Comparison of ENCODE assay signal across 27 cellular contexts in genomic region chr6:85456782-85457181, GRCh38. TPM values are rescaled to one million over a fixed set of nuclear protein-coding genes. Genes with fewer than 3 reads are reported as not detected.
DNase-seq lines count a peak whose midpoint lies in the region; ATAC-seq and TF ChIP-seq lines count a peak whose summit lies in the region.
"Had no signal": no experiment of that assay in that cellular context is flagged by ENCODE, and none has a peak within 500 bp of the region (broad histone marks: within the 10 kb centered on the region; RNA-seq: fewer than 3 reads in every experiment).

No MANE protein-coding gene starts in this region.

- POLR2A ChIA-PET in activated CD4-positive, alpha-beta T cell treated with anti-CD3 and anti-CD28 coated beads for 36 hours (lab: Charles Lee), result no interaction called here

- no peaks in the 10 kb centered on the region for H3K27me3 Mint-ChIP-seq in activated CD4-positive, alpha-beta T cell treated with anti-CD3 and anti-CD28 coated beads, Interleukin-2, amount 10 ng/mL, durations not matched to agents 24 days and 14 days
- H3K27me3 Mint-ChIP-seq in activated CD4-positive, alpha-beta T cell treated with anti-CD3 and anti-CD28 coated beads for 36 hours, result peaks cover 19% of the 10 kb centered on the region

- H3K4me3 ChIP-seq in fibroblast of lung (replicated peaks in 1 of 4; ENCODE audit: control extremely low read depth in 1 of 4, insufficient read depth in 1 of 4, low read depth in 3 of 4, low read length in 4 of 4) (no peak overlapping the region), thyroid gland (replicated peaks in 1 of 3) (no peak overlapping the region)
- H3K4me3 ChIP-seq: A549, GM23248, SJCRH30, stomach, upper lobe of left lung had no signal

- H3K27me3 ChIP-seq in fibroblast of lung (ENCODE audit: control insufficient read depth, insufficient read depth, low read length), result no peaks in the 10 kb centered on the region
- H3K27me3 ChIP-seq in thyroid gland, result no peaks in the 10 kb centered on the region
- H3K27me3 ChIP-seq: SJCRH30, stomach, upper lobe of left lung had no signal

- in situ Hi-C loops in GM13977 (cut with MboI; ENCODE audit: low pct_unique_long_range_greater_than_20kb, low sequenced_read_pairs, unreplicated experiment), result no loop called here

- ATAC-seq in activated CD4-positive, alpha-beta T cell treated with anti-CD3 and anti-CD28 coated beads for 36 hours, result no peak
- no peak for ATAC-seq in GM21447 (IDR thresholded peaks at IDR 0.05; ENCODE audit: unreplicated experiment)
- ATAC-seq: A549, HepG2, left colon had no signal

- H3K4me3 Mint-ChIP-seq in activated CD4-positive, alpha-beta T cell treated with anti-CD3 and anti-CD28 coated beads, Interleukin-2, amount 10 ng/mL, durations not matched to agents 24 days and 14 days, result no peak overlapping the region
- no peak overlapping the region for H3K4me3 Mint-ChIP-seq in activated CD4-positive, alpha-beta T cell treated with anti-CD3 and anti-CD28 coated beads for 36 hours
- H3K4me3 Mint-ChIP-seq: activated naive CD4-positive, alpha-beta T cell treated with anti-CD3 and anti-CD28 coated beads, Interleukin-2, amount 10 ng/mL, durations not matched to agents 7 days and 5 days had no signal

- TF ChIP-seq POLR2A in thyroid gland (IDR thresholded peaks at IDR 0.05), result no peak

- CTCF ChIA-PET in activated CD4-positive, alpha-beta T cell treated with anti-CD3 and anti-CD28 coated beads for 36 hours (lab: Charles Lee), result interaction anchor here (1.0 kb wide), 1 partner anchor 16 kb away, joined by 3 read pairs; no protein-coding TSS in a partner anchor

- TF ChIP-seq CTCF in fibroblast of lung (conservative IDR thresholded peaks at IDR 0.05 in 1 of 2, IDR thresholded peaks at IDR 0.05 in 1 of 2; ENCODE audit: low read depth in 1 of 2, low read length in 2 of 2), result no peak
- no peak for TF ChIP-seq CTCF in thyroid gland (IDR thresholded peaks at IDR 0.05)
- TF ChIP-seq CTCF in GM13977 (IDR thresholded peaks at IDR 0.05; ENCODE audit: extremely low read depth, insufficient read depth, missing control alignments), result no peak

- no peak overlapping the region for H3K9ac ChIP-seq in fibroblast of lung (ENCODE audit: insufficient read depth, low read length)
- H3K9ac ChIP-seq: GM23248 had no signal

- no peak for DNase-seq in activated CD4-positive, alpha-beta T cell treated with anti-CD3 and anti-CD28 coated beads, Interleukin-2, amount 10 ng/mL, durations not matched to agents 24 days and 14 days
- no peak for DNase-seq in activated CD4-positive, alpha-beta T cell treated with anti-CD3 and anti-CD28 coated beads for 36 hours
- DNase-seq in RPMI8226 (peak; percentile 24), fibroblast of lung (ENCODE audit: low read depth in 2 of 2) (no peak), thyroid gland (no peak), DMS53 (lab: John Stamatoyannopoulos, UW) (no peak), GM13977 (ENCODE audit: low spot score) (no peak)
- DNase-seq: activated CD4-positive, alpha-beta T cell treated with anti-CD3 and anti-CD28 coated beads, Interleukin-2, amount 50 U/mL, for 48 hours; activated naive CD4-positive, alpha-beta T cell treated with anti-CD3 and anti-CD28 coated beads, Interleukin-2, amount 10 ng/mL, durations not matched to agents 7 days and 5 days; DMS 273 treated with DMSO at 0.1 percent for 48 hours; erythroblast; glutamatergic neuron; GM23248; left colon; midbrain; NCI-H1436; NCI-H69; SJCRH30; stimulated activated CD4-positive, alpha-beta T cell treated with anti-CD3 and anti-CD28 coated beads, Interleukin-1b, Interleukin-23, amount 100 ng/mL, for 48 hours; stomach; upper lobe of left lung had no signal

- intact Hi-C loops in activated CD4-positive, alpha-beta T cell treated with anti-CD3 and anti-CD28 coated beads, Interleukin-2, amount 10 ng/mL, durations not matched to agents 24 days and 14 days (cut with micrococcal nuclease), result no loop called here
- intact Hi-C loops in activated CD4-positive, alpha-beta T cell treated with anti-CD3 and anti-CD28 coated beads for 36 hours (cut with DNase I, micrococcal nuclease), result no loop called here
- intact Hi-C loops in thyroid gland (cut with DNase I), result no loop called here

- no peaks in the 10 kb centered on the region for H4K20me1 ChIP-seq in fibroblast of lung (ENCODE audit: control insufficient read depth, extremely low read depth, insufficient read depth, low read length)

- WGBS in thyroid gland, 2 donors, result 92 to 96% methylated on average over 4 of the region's 4 CpGs

- H3K4me1 Mint-ChIP-seq in activated CD4-positive, alpha-beta T cell treated with anti-CD3 and anti-CD28 coated beads, Interleukin-2, amount 10 ng/mL, durations not matched to agents 24 days and 14 days, result peaks cover 83% of the 10 kb centered on the region
- H3K4me1 Mint-ChIP-seq in activated CD4-positive, alpha-beta T cell treated with anti-CD3 and anti-CD28 coated beads for 36 hours, result peaks cover 73% of the 10 kb centered on the region

- H3K36me3 Mint-ChIP-seq in activated CD4-positive, alpha-beta T cell treated with anti-CD3 and anti-CD28 coated beads, Interleukin-2, amount 10 ng/mL, durations not matched to agents 24 days and 14 days (ENCODE audit: low read depth), result peaks cover 39% of the 10 kb centered on the region
- no peaks in the 10 kb centered on the region for H3K36me3 Mint-ChIP-seq in activated CD4-positive, alpha-beta T cell treated with anti-CD3 and anti-CD28 coated beads for 36 hours (ENCODE audit: low read depth)
- H3K36me3 Mint-ChIP-seq: activated naive CD4-positive, alpha-beta T cell treated with anti-CD3 and anti-CD28 coated beads, Interleukin-2, amount 10 ng/mL, durations not matched to agents 7 days and 5 days; CD14-positive monocyte had no signal

- peaks cover 88% of the 10 kb centered on the region for H3K79me2 ChIP-seq in fibroblast of lung (ENCODE audit: control insufficient read depth, insufficient read depth, low read length)

- H3K9me3 ChIP-seq in fibroblast of lung (ENCODE audit: control insufficient read depth, insufficient read depth, low read depth, low read length) (no peaks in the 10 kb centered on the region), thyroid gland (no peaks in the 10 kb centered on the region)
- H3K9me3 ChIP-seq: A549, SJCRH30, stomach, upper lobe of left lung had no signal

- H3K27ac ChIP-seq in fibroblast of lung (ENCODE audit: insufficient read depth, low read length) (no peak overlapping the region), thyroid gland (peak overlapping the region; percentile 31 to 87 (median 76))
- H3K27ac ChIP-seq: A549, GM23248, SJCRH30, upper lobe of left lung had no signal

- H3K4me1 ChIP-seq in fibroblast of lung (ENCODE audit: control insufficient read depth, extremely low read depth, insufficient read depth, low read length), result peaks cover 41% of the 10 kb centered on the region
- H3K4me1 ChIP-seq in thyroid gland, result peaks cover 53 to 71% of the 10 kb centered on the region in 2 donors

- H3K4me2 ChIP-seq in fibroblast of lung (ENCODE audit: extremely low read depth, insufficient read depth, low read length), result peak overlapping the region; percentile 5
- H3K4me2 ChIP-seq: A549 had no signal

- H2AFZ ChIP-seq in fibroblast of lung (ENCODE audit: low read length), result no peak overlapping the region
- H2AFZ ChIP-seq: GM23248 had no signal

- H3K27ac Mint-ChIP-seq in activated CD4-positive, alpha-beta T cell treated with anti-CD3 and anti-CD28 coated beads, Interleukin-2, amount 10 ng/mL, durations not matched to agents 24 days and 14 days, result peak overlapping the region; percentile 55
- no peak overlapping the region for H3K27ac Mint-ChIP-seq in activated CD4-positive, alpha-beta T cell treated with anti-CD3 and anti-CD28 coated beads for 36 hours
- H3K27ac Mint-ChIP-seq: activated naive CD4-positive, alpha-beta T cell treated with anti-CD3 and anti-CD28 coated beads, Interleukin-2, amount 10 ng/mL, durations not matched to agents 7 days and 5 days; CD14-positive monocyte had no signal

- H3K9me3 Mint-ChIP-seq in activated CD4-positive, alpha-beta T cell treated with anti-CD3 and anti-CD28 coated beads, Interleukin-2, amount 10 ng/mL, durations not matched to agents 24 days and 14 days, result no peaks in the 10 kb centered on the region
- no peaks in the 10 kb centered on the region for H3K9me3 Mint-ChIP-seq in activated CD4-positive, alpha-beta T cell treated with anti-CD3 and anti-CD28 coated beads for 36 hours (ENCODE audit: low read depth)
- H3K9me3 Mint-ChIP-seq: activated naive CD4-positive, alpha-beta T cell treated with anti-CD3 and anti-CD28 coated beads, Interleukin-2, amount 10 ng/mL, durations not matched to agents 7 days and 5 days had no signal

- H3K36me3 ChIP-seq in fibroblast of lung (ENCODE audit: control insufficient read depth, insufficient read depth, low read length) (no peaks in the 10 kb centered on the region), thyroid gland (no peaks in the 10 kb centered on the region)
- H3K36me3 ChIP-seq: SJCRH30, stomach, upper lobe of left lung had no signal

RNA-seq across cellular contexts. Expression of gene NT5E, which starts 6.9 kb away (rescaled TPM):
- total RNA-seq in activated CD4-positive, alpha-beta T cell treated with anti-CD3 and anti-CD28 coated beads, Interleukin-2, amount 10 ng/mL, durations not matched to agents 24 days and 14 days, result 14.8 and 15.2 TPM in 2 replicates
- 1 to 10 TPM; 3.8 to 4.9 TPM for total RNA-seq in activated CD4-positive, alpha-beta T cell treated with anti-CD3 and anti-CD28 coated beads for 36 hours
- total RNA-seq in fibroblast of lung (111 and 257 TPM in 2 replicates), thyroid gland (100 to 1,000 TPM in 3 of 4 donors, 10 to 100 TPM in 1; 89.6 to 174 (median 122) TPM)
- 217 and 324 TPM in 2 replicates for polyA plus RNA-seq in fibroblast of lung
- polyA plus RNA-seq in fibroblast of lung (2012), result 125 and 203 TPM in 2 replicates
- polyA minus RNA-seq in fibroblast of lung (ENCODE audit: low replicate concordance), result 43.7 and 113 TPM in 2 replicates
- total RNA-seq: OCI-LY7 had no signal
- polyA plus RNA-seq: neural cell had no signal
